2 cellular contexts compared by ENCODE assay signal in the genomic region with DNA sequence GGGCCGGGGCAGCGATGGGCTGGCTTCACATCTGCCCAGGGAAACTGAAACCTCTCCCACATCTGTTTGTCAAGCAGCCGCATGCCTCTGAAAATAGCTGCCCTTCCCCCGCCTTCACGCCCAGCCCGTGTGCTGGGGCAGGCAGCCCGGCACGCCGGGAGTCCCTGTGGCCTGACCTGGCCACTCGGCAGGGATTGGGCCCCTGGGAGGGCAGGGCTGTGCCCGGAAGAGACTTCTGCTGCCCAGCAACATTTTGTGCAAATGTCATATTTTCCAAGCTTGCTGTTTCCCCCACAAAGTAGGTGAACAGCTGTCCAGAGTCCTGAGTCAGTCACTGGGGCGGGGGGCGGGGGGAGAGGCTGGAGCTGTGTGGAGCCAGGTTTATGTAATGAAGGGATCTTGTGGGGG.
A peak's percentile ranks its signal among the peaks of the same experiment; 100 is the strongest.
TF ChIP-seq lines count a peak whose summit lies in the region.

No MANE protein-coding gene starts in this region.

TF ChIP-seq in A549, 52 proteins besides CTCF, POLR2A, EP300 and RAD21:
- TF ChIP-seq, protein P1, sequence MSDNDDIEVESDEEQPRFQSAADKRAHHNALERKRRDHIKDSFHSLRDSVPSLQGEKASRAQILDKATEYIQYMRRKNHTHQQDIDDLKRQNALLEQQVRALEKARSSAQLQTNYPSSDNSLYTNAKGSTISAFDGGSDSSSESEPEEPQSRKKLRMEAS (IDR thresholded peaks at IDR 0.05) = 0 out of 2 replicates have a peak, but pooled peaks have one; percentile 20
- TF ChIP-seq HOXB13 (CRISPR knock-in tag; IDR thresholded peaks at IDR 0.05; ENCODE audit: low read depth) = no peak

TF ChIP-seq in endothelial cell of umbilical vein, 7 proteins besides CTCF, POLR2A, EP300 and RAD21:
- TF ChIP-seq, protein P1 (IDR thresholded peaks at IDR 0.05; ENCODE audit: insufficient read depth, insufficient read length) = no peak
- TF ChIP-seq FOS (IDR thresholded peaks at IDR 0.05; ENCODE audit: borderline replicate concordance, insufficient read depth, low read length) (no peak), GATA2 (IDR thresholded peaks at IDR 0.05; ENCODE audit: insufficient read depth, insufficient read length, low read depth, low read length) (no peak), EZH2 (IDR thresholded peaks at IDR 0.05; ENCODE audit: borderline replicate concordance, low read depth, low read length, severe bottlenecking) (no peak), MYC (IDR thresholded peaks at IDR 0.05; ENCODE audit: low read depth, low read length) (no peak), POLR2AphosphoS5 (IDR thresholded peaks at IDR 0.05; ENCODE audit: insufficient read depth, low read depth, low read length) (no peak), JUN (IDR thresholded peaks at IDR 0.05; ENCODE audit: borderline replicate concordance, insufficient read depth, insufficient read length, low read depth) (no peak)
